Comparison of ENCODE assay signal across 8 cellular contexts in the genomic region with DNA sequence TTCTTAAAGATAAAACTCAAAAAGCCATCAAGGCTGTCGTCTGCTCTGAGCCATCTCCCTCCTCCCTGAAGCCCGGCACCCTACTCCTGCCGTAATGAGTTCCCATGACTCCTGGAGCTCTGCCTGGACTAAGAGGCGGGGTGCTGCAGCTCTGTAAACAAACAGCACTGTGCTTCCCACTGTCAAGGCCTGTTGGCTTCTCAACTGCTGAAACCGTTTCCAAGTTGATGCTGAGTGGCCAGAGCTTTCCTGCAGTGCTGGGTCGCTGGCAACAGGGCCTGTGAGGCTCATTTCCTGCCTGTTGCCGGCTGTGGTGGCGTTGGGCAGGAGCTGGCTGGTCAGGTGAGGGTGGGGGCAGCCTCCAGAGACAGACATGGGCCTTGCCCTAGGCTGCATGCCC. TPM values are rescaled to one million over a fixed set of nuclear protein-coding genes. Genes with fewer than 3 reads are reported as not detected.
DNase-seq lines count a peak whose midpoint lies in the region; ATAC-seq lines count a peak whose summit lies in the region.

No MANE protein-coding gene starts in this region.

- H3K4me3 ChIP-seq in mucosa of rectum (ENCODE audit: low read length in 2 of 2), result no peak overlapping the region

- H3K4me1 ChIP-seq in mucosa of rectum (ENCODE audit: control insufficient read depth in 2 of 2, insufficient read depth in 2 of 2, low read length in 2 of 2), result peaks cover 27 to 30% of the 10 kb centered on the region in 2 donors

- no peaks in the 10 kb centered on the region for H3K27me3 ChIP-seq in mucosa of rectum (ENCODE audit: control insufficient read depth in 2 of 2, insufficient read depth in 2 of 2, low read length in 2 of 2)

- H3K27ac ChIP-seq in mucosa of rectum (ENCODE audit: low read depth in 2 of 2, low read length in 2 of 2), result peak overlapping the region; percentile 70 to 74

- peak; percentile 79 for DNase-seq in AG08395 (ENCODE audit: low spot score)
- DNase-seq in NCI-H2081 treated with DMSO at 0.1 percent for 48 hours (lab: John Stamatoyannopoulos, UW), result peak; percentile 60
- peak; percentile 67 for DNase-seq in dermis blood vessel endothelial cell
- DNase-seq in NCI-H1436 (lab: John Stamatoyannopoulos, UW), result no peak
- DNase-seq in GM19238 (ENCODE audit: insufficient read length, low spot score), result no peak
- no peak for DNase-seq in kidney glomerular epithelial cell (lab: John Stamatoyannopoulos, UW)

- H3K9me3 ChIP-seq in mucosa of rectum (ENCODE audit: control insufficient read depth in 2 of 2, low read length in 2 of 2), result no peaks in the 10 kb centered on the region

- peaks cover 18 to 30% of the 10 kb centered on the region in 2 donors for H3K36me3 ChIP-seq in mucosa of rectum (ENCODE audit: control insufficient read depth in 2 of 2, insufficient read depth in 2 of 2, low read length in 2 of 2)

- ATAC-seq in GM19452 (IDR thresholded peaks at IDR 0.05; ENCODE audit: unreplicated experiment), result no peak

- peak overlapping the region in 1 of 2 donors; percentile 16 for H3K9ac ChIP-seq in mucosa of rectum (ENCODE audit: low read depth in 1 of 2, low read length in 2 of 2)

RNA-seq across cellular contexts. Expression of a gene that starts 26.7 kb away (rescaled TPM):
- 35.4 and 69.7 TPM in 2 replicates for total RNA-seq in dermis blood vessel endothelial cell

RNA-seq across cellular contexts. Expression of a gene that starts 45.4 kb away (rescaled TPM):
- 88.8 and 96.7 TPM in 2 replicates for total RNA-seq in dermis blood vessel endothelial cell

RNA-seq across cellular contexts. Expression of a gene that starts 57.2 kb away (rescaled TPM):
- 12.3 and 14.8 TPM in 2 replicates for total RNA-seq in dermis blood vessel endothelial cell

Comparison
In these comparisons a context has a peak if more than half of its experiments do, and no peak if none do; other contexts are left out.
1. DNase-seq: peak in AG08395 (single experiment), NCI-H2081 treated with DMSO at 0.1 percent for 48 hours (single experiment) and dermis blood vessel endothelial cell (single experiment); none in NCI-H1436 (single experiment), GM19238 (single experiment) and kidney glomerular epithelial cell (single experiment).